8 cellular contexts compared by ENCODE assay signal in genomic region chrX:38879631-38880220, GRCh38.
DNase-seq lines count a peak whose midpoint lies in the region; ATAC-seq and TF ChIP-seq lines count a peak whose summit lies in the region.

No MANE protein-coding gene starts in this region.

- no peaks in the 10 kb centered on the region for H3K9me3 ChIP-seq in sigmoid colon

- no peak overlapping the region for H3K27ac ChIP-seq in sigmoid colon

- TF ChIP-seq EP300 in sigmoid colon (IDR thresholded peaks at IDR 0.05) = no peak

- H3K27me3 ChIP-seq in sigmoid colon = no peaks in the 10 kb centered on the region
- H3K27me3 ChIP-seq in H7 (ENCODE audit: control insufficient read depth, insufficient read depth, low read length) = no peaks in the 10 kb centered on the region

- peak; percentile 43 for ATAC-seq in HG03378 (IDR thresholded peaks at IDR 0.05; ENCODE audit: unreplicated experiment)

- no peaks in the 10 kb centered on the region for H3K4me1 ChIP-seq in sigmoid colon

- H3K36me3 ChIP-seq in sigmoid colon = no peaks in the 10 kb centered on the region
- H3K36me3 ChIP-seq in H7 (replicated peaks; ENCODE audit: control insufficient read depth, insufficient read depth, low read length) = no peaks in the 10 kb centered on the region

- no peak for TF ChIP-seq CTCF in sigmoid colon (IDR thresholded peaks at IDR 0.05)

- DNase-seq in AML-193 (lab: John Stamatoyannopoulos, UW) = peak; percentile 4 to 9
- DNase-seq in OCI-M1 (lab: John Stamatoyannopoulos, UW) = peak; percentile 30
- peak; percentile 66 for DNase-seq in sigmoid colon
- no peak for DNase-seq in H7
- no peak for DNase-seq in GM03348 (ENCODE audit: low spot score)
- DNase-seq in activated CD4-positive, alpha-beta T cell treated with anti-CD3 and anti-CD28 coated beads for 48 hours = no peak

- intact Hi-C loops in sigmoid colon (cut with DNase I) = no loop called here

- TF ChIP-seq POLR2A in GM19099 (IDR thresholded peaks at IDR 0.05; ENCODE audit: extremely low read depth, insufficient read length, low read depth) (peak; percentile 28), sigmoid colon (IDR thresholded peaks at IDR 0.05) (no peak)

- WGBS in sigmoid colon, 2 donors = 10 to 19% methylated on average over 4 of the region's 4 CpGs

- H3K4me3 ChIP-seq in sigmoid colon (no peak overlapping the region), H7 (ENCODE audit: insufficient read depth, low read depth, low read length) (no peak overlapping the region)

Comparison
In these comparisons a context has a peak if more than half of its experiments do, and no peak if none do; other contexts are left out.
1. DNase-seq: peak in AML-193 (2 of 2), OCI-M1 (single experiment) and sigmoid colon (single experiment); none in H7 (single experiment), GM03348 (single experiment) and activated CD4-positive, alpha-beta T cell treated with anti-CD3 and anti-CD28 coated beads for 48 hours (single experiment).